In genomic region chr11:6757373-6757967, GRCh38 we compare ENCODE assay signal across 8 cellular contexts. TPM values are rescaled to one million over a fixed set of nuclear protein-coding genes. Genes with fewer than 3 reads are reported as not detected.
DNase-seq lines count a peak whose midpoint lies in the region; ATAC-seq and TF ChIP-seq lines count a peak whose summit lies in the region.

No MANE protein-coding gene starts in this region.

- no peaks in the 10 kb centered on the region for H3K4me1 Mint-ChIP-seq in mesothelial cell of epicardium

- H3K27ac ChIP-seq in caudate nucleus (ENCODE audit: low read depth, low read length) = no peak overlapping the region

- no peaks in the 10 kb centered on the region for H3K36me3 Mint-ChIP-seq in mesothelial cell of epicardium

- ATAC-seq in GM21381 (IDR thresholded peaks at IDR 0.05; ENCODE audit: unreplicated experiment) = peak; percentile 83

- no peak overlapping the region for H3K4me3 Mint-ChIP-seq in mesothelial cell of epicardium

- no peak overlapping the region for H3K4me3 ChIP-seq in LNCaP clone FGC (ENCODE audit: low read depth, low read length)

- peaks cover 5% of the 10 kb centered on the region for H3K9me3 Mint-ChIP-seq in mesothelial cell of epicardium

- peak; percentile 78 for TF ChIP-seq CTCF in LNCaP clone FGC (IDR thresholded peaks at IDR 0.05; ENCODE audit: control insufficient read depth, extremely low read depth, insufficient read depth)
- no peak for TF ChIP-seq CTCF in mesothelial cell of epicardium (IDR thresholded peaks at IDR 0.05; ENCODE audit: unreplicated experiment)

- DNase-seq in DMS53 (lab: John Stamatoyannopoulos, UW) = peak; percentile 82
- DNase-seq in LNCaP clone FGC (ENCODE audit: low read depth) = peak; percentile 22
- peak; percentile 28 for DNase-seq in UCSD-AML1 (lab: John Stamatoyannopoulos, UW; ENCODE audit: unreplicated experiment)
- DNase-seq in caudate nucleus (lab: John Stamatoyannopoulos, UW) = peak in 40 of 61 donors; percentile 2 to 77 (median 22)
- DNase-seq in kidney tubule cell (ENCODE audit: low spot score) = peak; percentile 57
- DNase-seq in stimulated activated CD4-positive, alpha-beta T cell treated with anti-CD3 and anti-CD28 coated beads, TNF-alpha, amount 100 ng/mL, for 4 hours (ENCODE audit: low read depth in 3 of 3) = peak in 2 of 3 experiments; percentile 28 to 38
- DNase-seq in mesothelial cell of epicardium (ENCODE audit: low spot score in 2 of 2, unreplicated experiment in 2 of 2) = no peak

- H3K27me3 Mint-ChIP-seq in mesothelial cell of epicardium (ENCODE audit: low read depth) = no peaks in the 10 kb centered on the region

- no peak overlapping the region for H3K27ac Mint-ChIP-seq in mesothelial cell of epicardium

RNA-seq across cellular contexts. Expression of gene OR2AG2, which starts 14.3 kb away (rescaled TPM):
- 0.11 to 0.29 TPM (median 0.27 TPM) in 3 replicates for total RNA-seq in mesothelial cell of epicardium

RNA-seq across cellular contexts. Expression of gene OR2AG1, which starts 25.4 kb away (rescaled TPM):
- total RNA-seq in mesothelial cell of epicardium = not detected in 3 replicates

RNA-seq across cellular contexts. Expression of gene OR6A2, which starts 42.0 kb away (rescaled TPM):
- total RNA-seq in mesothelial cell of epicardium = 0.34 to 0.60 TPM (median 0.38 TPM) in 3 replicates

Comparison
In these comparisons a context has a peak if more than half of its experiments do, and no peak if none do; other contexts are left out.
1. DNase-seq: peak in DMS53 (single experiment), LNCaP clone FGC (single experiment), UCSD-AML1 (single experiment), caudate nucleus (40 of 61), kidney tubule cell (single experiment) and stimulated activated CD4-positive, alpha-beta T cell treated with anti-CD3 and anti-CD28 coated beads, TNF-alpha, amount 100 ng/mL, for 4 hours (2 of 3); none in mesothelial cell of epicardium (0 of 2).